ENCODE assay signal across 9 cellular contexts in genomic region chr12:5171701-5172100, GRCh38.
DNase-seq lines count a peak whose midpoint lies in the region; ATAC-seq and TF ChIP-seq lines count a peak whose summit lies in the region.
"Had no signal": no experiment of that assay in that cellular context is flagged by ENCODE, and none has a peak within 500 bp of the region (broad histone marks: within the 10 kb centered on the region; RNA-seq: fewer than 3 reads in every experiment).

No MANE protein-coding gene starts in this region.

- H3K36me3 Mint-ChIP-seq in T-helper 2 cell treated with Interferon-gamma antibody and Interleukin-4, amounts not matched to agents 5 μg/mL and 100 μg/mL, for 36 hours (ENCODE audit: low read depth) = no peaks in the 10 kb centered on the region

- in situ Hi-C loops in G401 (cut with HindIII; ENCODE audit: low sequenced_read_pairs) (no loop called here), brain microvascular endothelial cell (cut with HindIII; ENCODE audit: low pct_ligation_motif_present, low sequenced_read_pairs) (no loop called here)

- H3K27ac ChIP-seq in brain microvascular endothelial cell = no peak overlapping the region
- H3K27ac ChIP-seq in aorta (ENCODE audit: low read depth in 1 of 2, low read length in 2 of 2) = peak overlapping the region in 1 of 2 donors; percentile 25

- WGBS in aorta, 2 donors = 19 to 22% methylated on average over 5 of the region's 5 CpGs

- ATAC-seq in aorta (ENCODE audit: low FRiP score) = peak; percentile 43
- no peak for ATAC-seq in HG02798 (IDR thresholded peaks at IDR 0.05; ENCODE audit: poor library complexity, unreplicated experiment)
- no peak for ATAC-seq in HG02870 (IDR thresholded peaks at IDR 0.05; ENCODE audit: unreplicated experiment)

- no peak overlapping the region for H3K27ac Mint-ChIP-seq in T-helper 2 cell treated with Interferon-gamma antibody and Interleukin-4, amounts not matched to agents 5 μg/mL and 100 μg/mL, for 36 hours
- H3K27ac Mint-ChIP-seq: T-helper 1 cell treated with Interleukin-12 subunit alpha and Interleukin-12 subunit beta and Interleukin-4 antibody, amounts not matched to agents 30 μg/mL and 1 μg/mL, for 36 hours had no signal

- H3K4me3 Mint-ChIP-seq in T-helper 2 cell treated with Interferon-gamma antibody and Interleukin-4, amounts not matched to agents 5 μg/mL and 100 μg/mL, for 36 hours = no peak overlapping the region
- H3K4me3 Mint-ChIP-seq: T-helper 1 cell treated with Interleukin-12 subunit alpha and Interleukin-12 subunit beta and Interleukin-4 antibody, amounts not matched to agents 30 μg/mL and 1 μg/mL, for 36 hours had no signal

- no peaks in the 10 kb centered on the region for H3K27me3 ChIP-seq in brain microvascular endothelial cell (replicated peaks)
- H3K27me3 ChIP-seq in kidney epithelial cell (ENCODE audit: control insufficient read depth, insufficient read depth, low read length) = no peaks in the 10 kb centered on the region
- H3K27me3 ChIP-seq in aorta (ENCODE audit: control insufficient read depth in 1 of 2, insufficient read depth in 2 of 2, low read length in 1 of 2) = no peaks in the 10 kb centered on the region

- no peaks in the 10 kb centered on the region for H3K9me3 Mint-ChIP-seq in T-helper 2 cell treated with Interferon-gamma antibody and Interleukin-4, amounts not matched to agents 5 μg/mL and 100 μg/mL, for 36 hours
- H3K9me3 Mint-ChIP-seq: T-helper 1 cell treated with Interleukin-12 subunit alpha and Interleukin-12 subunit beta and Interleukin-4 antibody, amounts not matched to agents 30 μg/mL and 1 μg/mL, for 36 hours had no signal

- H3K4me1 ChIP-seq in aorta (ENCODE audit: control insufficient read depth in 1 of 2, insufficient read depth in 2 of 2, low read length in 2 of 2) = peaks cover 0 to 6% of the 10 kb centered on the region in 2 donors

- no peak overlapping the region for H3K4me3 ChIP-seq in NB4 (ENCODE audit: low read depth, low read length)
- H3K4me3 ChIP-seq in brain microvascular endothelial cell (ENCODE audit: low read depth, low read length) = no peak overlapping the region
- H3K4me3 ChIP-seq in kidney epithelial cell (ENCODE audit: low read depth, low read length) = no peak overlapping the region
- no peak overlapping the region for H3K4me3 ChIP-seq in aorta (ENCODE audit: low read length in 2 of 2)

- DNase-seq in G401 (ENCODE audit: low spot score) = peak; percentile 81
- peak; percentile 31 for DNase-seq in NB4 (ENCODE audit: low read depth)
- peak; percentile 21 for DNase-seq in brain microvascular endothelial cell
- DNase-seq in kidney epithelial cell (ENCODE audit: low read depth) = no peak
- DNase-seq in aorta = no peak
- DNase-seq in T-helper 2 cell treated with Interferon-gamma antibody and Interleukin-4, amounts not matched to agents 5 μg/mL and 100 μg/mL, for 36 hours (ENCODE audit: low spot score) = no peak

- intact Hi-C loops in aorta (cut with DNase I) = loop anchor here (5.0 to 10.0 kb wide), 6 partner anchors 74 to 473 kb away; partner anchors contain the start of gene NTF3 (in 1 of the 2)

- no peaks in the 10 kb centered on the region for H3K9me3 ChIP-seq in aorta (ENCODE audit: control insufficient read depth, low read length)

- H3K36me3 ChIP-seq in brain microvascular endothelial cell (replicated peaks) (no peaks in the 10 kb centered on the region), kidney epithelial cell (ENCODE audit: control insufficient read depth, insufficient read depth, low read length) (no peaks in the 10 kb centered on the region), aorta (ENCODE audit: control insufficient read depth in 1 of 2, insufficient read depth in 2 of 2, low read length in 1 of 2) (no peaks in the 10 kb centered on the region)

- peak; percentile 55 for TF ChIP-seq CTCF in NB4 (IDR thresholded peaks at IDR 0.05; ENCODE audit: low read depth, low read length)
- TF ChIP-seq CTCF in brain microvascular endothelial cell (IDR thresholded peaks at IDR 0.05; ENCODE audit: low read depth, low read length, missing control alignments) = peak; percentile 80
- peak; percentile 69 for TF ChIP-seq CTCF in kidney epithelial cell (IDR thresholded peaks at IDR 0.05; ENCODE audit: insufficient read depth, low read length, poor library complexity, severe bottlenecking)

- TF ChIP-seq POLR2A in NB4 (IDR thresholded peaks at IDR 0.05; ENCODE audit: extremely low read depth, insufficient read length) = no peak

- H3K4me1 Mint-ChIP-seq in T-helper 2 cell treated with Interferon-gamma antibody and Interleukin-4, amounts not matched to agents 5 μg/mL and 100 μg/mL, for 36 hours (ENCODE audit: low read depth) = no peaks in the 10 kb centered on the region

- no peaks in the 10 kb centered on the region for H3K27me3 Mint-ChIP-seq in T-helper 2 cell treated with Interferon-gamma antibody and Interleukin-4, amounts not matched to agents 5 μg/mL and 100 μg/mL, for 36 hours (ENCODE audit: low read depth)

Comparison
In these comparisons a context has a peak if more than half of its experiments do, and no peak if none do; other contexts are left out.
1. DNase-seq: peak in G401 (single experiment), NB4 (single experiment) and brain microvascular endothelial cell (single experiment); none in kidney epithelial cell (single experiment), aorta (0 of 2) and T-helper 2 cell treated with Interferon-gamma antibody and Interleukin-4, amounts not matched to agents 5 μg/mL and 100 μg/mL, for 36 hours (single experiment).
2. Peak in every context shown above with its lines, with median percentiles within 50 percentile points of each other: CTCF ChIP-seq.